In genomic region chr2:223779877-223780276, GRCh38 we compare ENCODE assay signal across 8 cellular contexts. TPM values are rescaled to one million over a fixed set of nuclear protein-coding genes. Genes with fewer than 3 reads are reported as not detected.
DNase-seq lines count a peak whose midpoint lies in the region; ATAC-seq and TF ChIP-seq lines count a peak whose summit lies in the region.

No MANE protein-coding gene starts in this region.

- H3K4me3 ChIP-seq in KMS-11 (IDR thresholded peaks at IDR 0.05; ENCODE audit: insufficient read depth, low read depth, low read length): no peak overlapping the region
- no peak overlapping the region for H3K4me3 ChIP-seq in epithelial cell of proximal tubule (ENCODE audit: low read depth, low read length)

- H3K27ac ChIP-seq in KMS-11 (no peak overlapping the region), VCaP (no peak overlapping the region)

- ATAC-seq in GM21390 (IDR thresholded peaks at IDR 0.05; ENCODE audit: unreplicated experiment) (peak; percentile 81), HG02571 (IDR thresholded peaks at IDR 0.05; ENCODE audit: unreplicated experiment) (no peak)

- H3K27me3 ChIP-seq in KMS-11 (ENCODE audit: insufficient read depth, low read depth): no peaks in the 10 kb centered on the region

- H3K36me3 ChIP-seq in KMS-11 (ENCODE audit: insufficient read depth): no peaks in the 10 kb centered on the region

- no peaks in the 10 kb centered on the region for H3K4me1 ChIP-seq in KMS-11 (ENCODE audit: low read depth, poor library complexity, severe bottlenecking)

- no peaks in the 10 kb centered on the region for H4K20me1 ChIP-seq in KMS-11 (ENCODE audit: insufficient read depth)

- H3K4me2 ChIP-seq in KMS-11: no peak overlapping the region

- no peaks in the 10 kb centered on the region for H3K79me2 ChIP-seq in KMS-11 (ENCODE audit: insufficient read depth, low read depth)

- TF ChIP-seq CTCF in KMS-11 (conservative IDR thresholded peaks at IDR 0.05; ENCODE audit: low read depth, low read length) (peak; percentile 61), VCaP (conservative IDR thresholded peaks at IDR 0.05) (peak; percentile 62), epithelial cell of proximal tubule (conservative IDR thresholded peaks at IDR 0.05; ENCODE audit: low read depth, low read length) (peak; percentile 56)

- no peak overlapping the region for H3K9ac ChIP-seq in KMS-11

- no peak overlapping the region for H2AFZ ChIP-seq in KMS-11 (ENCODE audit: low read depth)

- DNase-seq in DMS53 treated with DMSO at 0.1 percent for 48 hours (lab: John Stamatoyannopoulos, UW; ENCODE audit: unreplicated experiment): peak; percentile 4
- DNase-seq in epithelial cell of proximal tubule (ENCODE audit: low read depth): no peak
- peak; percentile 19 to 26 for DNase-seq in stimulated activated CD4-positive, alpha-beta T cell treated with anti-CD3 and anti-CD28 coated beads, Interleukin-2, amount 100 ng/mL, for 48 hours
- DNase-seq in putamen (ENCODE audit: low spot score): no peak

RNA-seq across cellular contexts. Expression of gene AP1S3, which starts 57.5 kb away (rescaled TPM):
- 28.4 and 28.8 TPM in 2 replicates for total RNA-seq in epithelial cell of proximal tubule

Comparison
In these comparisons a context has a peak if more than half of its experiments do, and no peak if none do; other contexts are left out.
1. DNase-seq: peak in DMS53 treated with DMSO at 0.1 percent for 48 hours (single experiment) and stimulated activated CD4-positive, alpha-beta T cell treated with anti-CD3 and anti-CD28 coated beads, Interleukin-2, amount 100 ng/mL, for 48 hours (2 of 2); none in epithelial cell of proximal tubule (single experiment) and putamen (single experiment).
2. Peak in every context shown above with its lines, with median percentiles within 50 percentile points of each other: CTCF ChIP-seq.